Comparison of ENCODE assay signal across 12 cellular contexts in the genomic region with DNA sequence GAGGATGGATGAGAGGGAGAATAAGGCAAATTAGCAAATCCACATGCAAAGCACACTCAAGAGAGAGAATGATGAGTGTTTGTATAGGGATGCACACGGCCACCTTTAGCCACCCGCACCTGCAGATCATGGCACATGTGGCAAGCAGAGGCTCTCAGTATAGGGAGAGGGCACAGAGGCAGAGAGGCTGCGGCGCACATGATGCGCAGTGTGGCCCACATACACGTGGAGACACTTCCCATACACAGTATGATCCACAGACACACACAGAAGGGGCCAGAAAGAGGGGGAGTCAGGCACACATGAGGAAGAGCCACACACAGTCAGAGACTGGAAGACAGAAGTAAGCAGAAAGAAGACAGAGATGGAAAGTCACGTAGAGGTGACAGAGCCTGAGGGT. TPM values are rescaled to one million over a fixed set of nuclear protein-coding genes. Genes with fewer than 3 reads are reported as not detected.
DNase-seq lines count a peak whose midpoint lies in the region; ATAC-seq, FAIRE-seq and TF ChIP-seq lines count a peak whose summit lies in the region.
"Had no signal": no experiment of that assay in that cellular context is flagged by ENCODE, and none has a peak within 500 bp of the region (broad histone marks: within the 10 kb centered on the region; RNA-seq: fewer than 3 reads in every experiment).

No MANE protein-coding gene starts in this region.

- DNase-seq in activated CD4-positive, alpha-beta T cell treated with anti-CD3 and anti-CD28 coated beads for 36 hours: peak; percentile 38
- no peak for DNase-seq in activated CD4-positive, alpha-beta T cell treated with anti-CD3 and anti-CD28 coated beads, Interleukin-2, amount 10 ng/mL, durations not matched to agents 7 days and 5 days
- DNase-seq in IMR-90 (no peak), SK-N-MC (ENCODE audit: low read depth, low spot score) (no peak), stomach (no peak), medulla oblongata (ENCODE audit: extremely low spot score) (no peak), RCC 7860 (ENCODE audit: low spot score) (no peak)
- DNase-seq: right lobe of liver, upper lobe of left lung had no signal

- FAIRE-seq in RCC 7860 (lab: Jason Lieb, UNC): no peak

- intact Hi-C loops in activated CD4-positive, alpha-beta T cell treated with anti-CD3 and anti-CD28 coated beads for 36 hours (cut with DNase I, micrococcal nuclease): loop anchor here in 1 of 2 experiments (5.0 kb wide), 1 partner anchor 235 kb away; a partner anchor contains a TSS
- intact Hi-C loops in IMR-90 (cut with micrococcal nuclease): no loop called here
- intact Hi-C loops in stomach (cut with DNase I; ENCODE audit: low total_unique reads): no loop called here

- H3K9me3 ChIP-seq in IMR-90 (ENCODE audit: control insufficient read depth, insufficient read depth, low read length) (no peaks in the 10 kb centered on the region), SK-N-MC (ENCODE audit: low read depth, low read length) (no peaks in the 10 kb centered on the region), stomach (no peaks in the 10 kb centered on the region)
- H3K9me3 ChIP-seq: right lobe of liver, upper lobe of left lung had no signal

- H3K9ac ChIP-seq in IMR-90 (ENCODE audit: low read depth, low read length): no peak overlapping the region
- peak overlapping the region; percentile 42 for H3K9ac ChIP-seq in SK-N-MC (ENCODE audit: insufficient read length)

- CTCF ChIA-PET in activated CD4-positive, alpha-beta T cell treated with anti-CD3 and anti-CD28 coated beads for 36 hours (lab: Charles Lee): interaction anchor here (1.8 kb wide), 1 partner anchor 25 kb away, joined by 7 read pairs; a partner anchor contains a TSS
- CTCF ChIA-PET in activated CD4-positive, alpha-beta T cell treated with anti-CD3 and anti-CD28 coated beads, Interleukin-2, amount 10 ng/mL, durations not matched to agents 7 days and 5 days (lab: Charles Lee): no interaction called here
- CTCF ChIA-PET in IMR-90 (lab: Yijun Ruan, JAX): no interaction called here

- H4K91ac ChIP-seq in IMR-90 (ENCODE audit: insufficient read depth, low read depth, low read length): no peak overlapping the region

- no TSS peak for BruUV-seq in IMR-90 (replicated peaks; lab: Mats Ljungman, UMichigan)

- no peak overlapping the region for H2BK15ac ChIP-seq in IMR-90 (ENCODE audit: low read depth, low read length)

- H2BK20ac ChIP-seq in IMR-90 (ENCODE audit: low read depth, low read length): no peak overlapping the region

- peaks cover 5% of the 10 kb centered on the region; the same call in 1 of the 2 replicates for H3K9me1 ChIP-seq in IMR-90 (ENCODE audit: insufficient read depth, low read length)

- no peak for TF ChIP-seq EP300 in stomach (IDR thresholded peaks at IDR 0.05)

- H4K8ac ChIP-seq in IMR-90 (ENCODE audit: low read depth in 2 of 2, low read length in 2 of 2): no peak overlapping the region

- no peaks in the 10 kb centered on the region for H3K9me3 Mint-ChIP-seq in activated CD4-positive, alpha-beta T cell treated with anti-CD3 and anti-CD28 coated beads for 36 hours (ENCODE audit: low read depth)
- H3K9me3 Mint-ChIP-seq in activated CD4-positive, alpha-beta T cell treated with anti-CD3 and anti-CD28 coated beads, Interleukin-2, amount 10 ng/mL, durations not matched to agents 7 days and 5 days: no peaks in the 10 kb centered on the region
- H3K9me3 Mint-ChIP-seq: central memory CD8-positive, alpha-beta T cell; IgD-negative memory B cell had no signal

- peak overlapping the region; percentile 6 for H2AK9ac ChIP-seq in IMR-90 (replicated peaks; ENCODE audit: low read depth, low read length, poor library complexity)

- no peak for TF ChIP-seq RAD21 in IMR-90 (IDR thresholded peaks at IDR 0.05; ENCODE audit: low read length)

- peaks cover 1% of the 10 kb centered on the region for H3K4me1 Mint-ChIP-seq in activated CD4-positive, alpha-beta T cell treated with anti-CD3 and anti-CD28 coated beads for 36 hours
- peaks cover 7% of the 10 kb centered on the region for H3K4me1 Mint-ChIP-seq in activated CD4-positive, alpha-beta T cell treated with anti-CD3 and anti-CD28 coated beads, Interleukin-2, amount 10 ng/mL, durations not matched to agents 7 days and 5 days
- H3K4me1 Mint-ChIP-seq: central memory CD8-positive, alpha-beta T cell had no signal

- no peak overlapping the region for H3K14ac ChIP-seq in IMR-90 (replicated peaks; ENCODE audit: low read depth, low read length)

- no peak overlapping the region for H2BK5ac ChIP-seq in IMR-90 (ENCODE audit: low read depth, low read length, poor library complexity, severe bottlenecking)

- H3K4me2 ChIP-seq in IMR-90 (ENCODE audit: low read depth, low read length): no peak overlapping the region; the same call in 1 of the 2 replicates

- H3K27ac ChIP-seq in IMR-90 (ENCODE audit: insufficient read depth, low read length): no peak overlapping the region
- peak overlapping the region; percentile 38; the same call in 1 of the 2 replicates for H3K27ac ChIP-seq in SK-N-MC
- peak overlapping the region in 4 of 5 donors; percentile 95 to 98 (median 98) for H3K27ac ChIP-seq in stomach
- H3K27ac ChIP-seq: right lobe of liver had no signal

- H3K4me3 Mint-ChIP-seq in activated CD4-positive, alpha-beta T cell treated with anti-CD3 and anti-CD28 coated beads for 36 hours: no peak overlapping the region
- no peak overlapping the region for H3K4me3 Mint-ChIP-seq in activated CD4-positive, alpha-beta T cell treated with anti-CD3 and anti-CD28 coated beads, Interleukin-2, amount 10 ng/mL, durations not matched to agents 7 days and 5 days
- H3K4me3 Mint-ChIP-seq: central memory CD8-positive, alpha-beta T cell; IgD-negative memory B cell had no signal

- TF ChIP-seq POLR2A in IMR-90 (IDR thresholded peaks at IDR 0.05; ENCODE audit: low read depth, low read length): no peak
- TF ChIP-seq POLR2A in stomach (IDR thresholded peaks at IDR 0.05): no peak

- peak overlapping the region; percentile 63 for H2AK5ac ChIP-seq in IMR-90 (ENCODE audit: low read depth, low read length)

- no peak overlapping the region; the same call in 1 of the 2 replicates for H3K4ac ChIP-seq in IMR-90 (ENCODE audit: low read depth, low read length)

- H4K20me1 ChIP-seq in IMR-90 (ENCODE audit: insufficient read depth, low read length): no peaks in the 10 kb centered on the region

- no CpG with 5 or more reads among the region's 7 CpGs for WGBS in IMR-90 (ENCODE audit: extremely low coverage in 2 of 2, insufficient read length in 1 of 2), 2 experiments
- WGBS in stomach, 5 donors: 64 to 78% (median 73%) methylated on average over 7 of the region's 7 CpGs

- H2AFZ ChIP-seq in IMR-90 (replicated peaks; ENCODE audit: low read length, poor library complexity): no peak overlapping the region

- in situ Hi-C loops in IMR-90 (cut with MboI; ENCODE audit: low sequenced_read_pairs): no loop called here

- no peak overlapping the region for H3K18ac ChIP-seq in IMR-90 (ENCODE audit: low read depth, low read length)

- no peak overlapping the region for H3K4me3 ChIP-seq in IMR-90 (ENCODE audit: insufficient read depth, low read depth, low read length)
- H3K4me3 ChIP-seq in SK-N-MC: no peak overlapping the region
- no peak overlapping the region for H3K4me3 ChIP-seq in stomach
- H3K4me3 ChIP-seq: right lobe of liver, upper lobe of left lung had no signal

- H3K4me1 ChIP-seq in IMR-90 (ENCODE audit: control insufficient read depth, insufficient read depth, low read length) (peaks cover 8% of the 10 kb centered on the region), stomach (peaks cover 8 to 62% (median 45%) of the 10 kb centered on the region in 4 donors)

- H3K27me3 Mint-ChIP-seq in activated CD4-positive, alpha-beta T cell treated with anti-CD3 and anti-CD28 coated beads for 36 hours: no peaks in the 10 kb centered on the region
- H3K27me3 Mint-ChIP-seq in activated CD4-positive, alpha-beta T cell treated with anti-CD3 and anti-CD28 coated beads, Interleukin-2, amount 10 ng/mL, durations not matched to agents 7 days and 5 days: no peaks in the 10 kb centered on the region
- H3K27me3 Mint-ChIP-seq: central memory CD8-positive, alpha-beta T cell; IgD-negative memory B cell had no signal

- H3K27me3 ChIP-seq in IMR-90 (ENCODE audit: control insufficient read depth, insufficient read depth, low read length): no peaks in the 10 kb centered on the region
- no peaks in the 10 kb centered on the region for H3K27me3 ChIP-seq in stomach
- H3K27me3 ChIP-seq: right lobe of liver, upper lobe of left lung had no signal

- peaks cover 4 to 38% of the 10 kb centered on the region in 2 experiments; a peak in 3 of 4 replicates for H3K79me1 ChIP-seq in IMR-90 (ENCODE audit: low read depth in 1 of 2, low read length in 2 of 2)

- peaks cover 10% of the 10 kb centered on the region for H3K36me3 Mint-ChIP-seq in activated CD4-positive, alpha-beta T cell treated with anti-CD3 and anti-CD28 coated beads for 36 hours (ENCODE audit: low read depth)
- peaks cover 3% of the 10 kb centered on the region for H3K36me3 Mint-ChIP-seq in activated CD4-positive, alpha-beta T cell treated with anti-CD3 and anti-CD28 coated beads, Interleukin-2, amount 10 ng/mL, durations not matched to agents 7 days and 5 days (ENCODE audit: low read depth)
- H3K36me3 Mint-ChIP-seq: IgD-negative memory B cell had no signal

- no peak overlapping the region for H4K5ac ChIP-seq in IMR-90 (ENCODE audit: low read depth, low read length)

- H3K23ac ChIP-seq in IMR-90 (ENCODE audit: low read depth, low read length): peak overlapping the region; percentile 24; the same call in 1 of the 2 replicates

- no peak overlapping the region for H2BK120ac ChIP-seq in IMR-90 (ENCODE audit: low read depth, low read length)

- no peak overlapping the region for H3K27ac Mint-ChIP-seq in activated CD4-positive, alpha-beta T cell treated with anti-CD3 and anti-CD28 coated beads for 36 hours
- no peak overlapping the region for H3K27ac Mint-ChIP-seq in activated CD4-positive, alpha-beta T cell treated with anti-CD3 and anti-CD28 coated beads, Interleukin-2, amount 10 ng/mL, durations not matched to agents 7 days and 5 days
- H3K27ac Mint-ChIP-seq: IgD-negative memory B cell had no signal

- no peak for TF ChIP-seq CTCF in IMR-90 (conservative IDR thresholded peaks at IDR 0.05; ENCODE audit: low read depth, low read length)
- no peak for TF ChIP-seq CTCF in stomach (IDR thresholded peaks at IDR 0.05)

- ATAC-seq in activated CD4-positive, alpha-beta T cell treated with anti-CD3 and anti-CD28 coated beads for 36 hours: no peak
- ATAC-seq in IMR-90 (ENCODE audit: low read depth) (no peak), GM21786 (IDR thresholded peaks at IDR 0.05; ENCODE audit: unreplicated experiment) (no peak)
- ATAC-seq: right lobe of liver had no signal

- H3K36me3 ChIP-seq in IMR-90 (ENCODE audit: control insufficient read depth, insufficient read depth, low read length): peaks cover 17% of the 10 kb centered on the region
- H3K36me3 ChIP-seq in SK-N-MC (ENCODE audit: insufficient read depth, low read length): peaks cover 9% of the 10 kb centered on the region; the same call in 1 of the 2 replicates
- H3K36me3 ChIP-seq in stomach: peaks cover 4 to 41% (median 27%) of the 10 kb centered on the region in 4 donors
- H3K36me3 ChIP-seq: right lobe of liver had no signal

- dilution Hi-C loops in IMR-90 (cut with HindIII; ENCODE audit: low sequenced_read_pairs, unreplicated experiment): no loop called here

- H3K56ac ChIP-seq in IMR-90 (ENCODE audit: extremely low read depth, insufficient read depth, low read length): no peak overlapping the region

- POLR2A ChIA-PET in activated CD4-positive, alpha-beta T cell treated with anti-CD3 and anti-CD28 coated beads for 36 hours (lab: Charles Lee): no interaction called here
- POLR2A ChIA-PET in activated CD4-positive, alpha-beta T cell treated with anti-CD3 and anti-CD28 coated beads, Interleukin-2, amount 10 ng/mL, durations not matched to agents 7 days and 5 days (lab: Charles Lee): no interaction called here
- POLR2A ChIA-PET in IMR-90 (lab: Charles Lee; ENCODE audit: unreplicated experiment): no interaction called here

RNA-seq across cellular contexts. Expression of a gene that starts 6.5 kb away (rescaled TPM):
- 100 to 1,000 TPM; 145 to 161 TPM for total RNA-seq in activated CD4-positive, alpha-beta T cell treated with anti-CD3 and anti-CD28 coated beads for 36 hours
- total RNA-seq in activated CD4-positive, alpha-beta T cell treated with anti-CD3 and anti-CD28 coated beads, Interleukin-2, amount 10 ng/mL, durations not matched to agents 7 days and 5 days: 100 to 1,000 TPM; 216 to 223 TPM
- total RNA-seq in IMR-90 (2012; rRNA removed) (67.2 and 78.1 TPM in 2 replicates), stomach (100 to 1,000 TPM in 1 of 5 donors, 10 to 100 TPM in 4; 43.0 to 190 (median 60.7) TPM)
- polyA plus RNA-seq in IMR-90 (2012; rRNA removed) (55.1 and 65.4 TPM in 2 replicates), stomach (10 to 100 TPM; 51.9 to 97.3 (median 69.1) TPM)
- polyA plus RNA-seq in IMR-90 (2012; cell fraction: cytosol; rRNA removed): 53.4 and 59.5 TPM in 2 replicates
- polyA plus RNA-seq in IMR-90 (2012; cell fraction: nucleus; rRNA removed; ENCODE audit: low replicate concordance): 202 and 231 TPM in 2 replicates

RNA-seq across cellular contexts. Expression of a gene that starts 24.3 kb away (rescaled TPM):
- 10 to 100 TPM; 12.5 to 12.6 TPM for total RNA-seq in activated CD4-positive, alpha-beta T cell treated with anti-CD3 and anti-CD28 coated beads for 36 hours
- 1 to 10 TPM; 8.2 to 9.0 TPM for total RNA-seq in activated CD4-positive, alpha-beta T cell treated with anti-CD3 and anti-CD28 coated beads, Interleukin-2, amount 10 ng/mL, durations not matched to agents 7 days and 5 days
- total RNA-seq in IMR-90 (2012; rRNA removed) (10.8 and 11.1 TPM in 2 replicates), stomach (10 to 100 TPM in 1 of 5 donors, 1 to 10 TPM in 3, not detected in 1; 1.8 to 12.0 (median 3.3) TPM)
- polyA plus RNA-seq in IMR-90 (2012; rRNA removed) (7.0 and 8.8 TPM in 2 replicates), stomach (1 to 10 TPM; 4.9 to 9.0 (median 5.3) TPM)
- 3.4 and 4.3 TPM in 2 replicates for polyA plus RNA-seq in IMR-90 (2012; cell fraction: cytosol; rRNA removed)
- polyA plus RNA-seq in IMR-90 (2012; cell fraction: nucleus; rRNA removed; ENCODE audit: low replicate concordance): 9.7 and 19.2 TPM in 2 replicates

RNA-seq across cellular contexts. Expression of a gene that starts 24.7 kb away (rescaled TPM):
- 10 to 100 TPM; 64.7 to 79.8 TPM for total RNA-seq in activated CD4-positive, alpha-beta T cell treated with anti-CD3 and anti-CD28 coated beads for 36 hours
- total RNA-seq in activated CD4-positive, alpha-beta T cell treated with anti-CD3 and anti-CD28 coated beads, Interleukin-2, amount 10 ng/mL, durations not matched to agents 7 days and 5 days: 10 to 100 TPM; 84.2 to 93.0 TPM
- total RNA-seq in IMR-90 (2012; rRNA removed) (40.7 and 62.2 TPM in 2 replicates), stomach (100 to 1,000 TPM in 2 of 5 donors, 10 to 100 TPM in 3; 42.0 to 281 (median 94.5) TPM)
- polyA plus RNA-seq in IMR-90 (2012; rRNA removed) (76.8 and 122 TPM in 2 replicates), stomach (100 to 1,000 TPM; 131 to 153 (median 151) TPM)
- polyA plus RNA-seq in IMR-90 (2012; cell fraction: cytosol; rRNA removed): 125 and 183 TPM in 2 replicates
- polyA plus RNA-seq in IMR-90 (2012; cell fraction: nucleus; rRNA removed; ENCODE audit: low replicate concordance): 34.7 and 54.0 TPM in 2 replicates

RNA-seq across cellular contexts. Expression of a gene that starts 27.2 kb away (rescaled TPM):
- 1 to 10 TPM; 3.5 to 5.6 TPM for total RNA-seq in activated CD4-positive, alpha-beta T cell treated with anti-CD3 and anti-CD28 coated beads for 36 hours
- under 1 TPM; 0.55 to 0.87 TPM for total RNA-seq in activated CD4-positive, alpha-beta T cell treated with anti-CD3 and anti-CD28 coated beads, Interleukin-2, amount 10 ng/mL, durations not matched to agents 7 days and 5 days
- total RNA-seq in IMR-90 (2012; rRNA removed): not detected in 2 replicates
- polyA plus RNA-seq in IMR-90 (2012; rRNA removed): 1.9 and 2.1 TPM in 2 replicates
- 0.63 and 0.79 TPM in 2 replicates for polyA plus RNA-seq in IMR-90 (2012; cell fraction: cytosol; rRNA removed)
- 16.9 and 24.1 TPM in 2 replicates for polyA plus RNA-seq in IMR-90 (2012; cell fraction: nucleus; rRNA removed; ENCODE audit: low replicate concordance)
- total RNA-seq in stomach: 1 to 10 TPM in 3 of 5 donors, not detected in 2; 1.8 to 3.8 (median 3.5) TPM
- 10 to 100 TPM; 17.0 to 36.0 (median 17.4) TPM for polyA plus RNA-seq in stomach
- polyA plus RNA-seq: IgD-negative memory B cell had no signal

RNA-seq across cellular contexts. Expression of a gene that starts 34.0 kb away (rescaled TPM):
- total RNA-seq in activated CD4-positive, alpha-beta T cell treated with anti-CD3 and anti-CD28 coated beads for 36 hours: 1 to 10 TPM; 3.8 to 5.6 TPM
- total RNA-seq in activated CD4-positive, alpha-beta T cell treated with anti-CD3 and anti-CD28 coated beads, Interleukin-2, amount 10 ng/mL, durations not matched to agents 7 days and 5 days: 1 to 10 TPM; 4.4 to 4.5 TPM
- 1.3 and 1.4 TPM in 2 replicates for total RNA-seq in IMR-90 (2012; rRNA removed)
- 2.7 and 3.1 TPM in 2 replicates for polyA plus RNA-seq in IMR-90 (2012; rRNA removed)
- 0.78 and 1.3 TPM in 2 replicates for polyA plus RNA-seq in IMR-90 (2012; cell fraction: cytosol; rRNA removed)
- polyA plus RNA-seq in IMR-90 (2012; cell fraction: nucleus; rRNA removed; ENCODE audit: low replicate concordance): 3.8 and 4.5 TPM in 2 replicates
- total RNA-seq in stomach: 1 to 10 TPM in 4 of 5 donors, not detected in 1; 1.0 to 9.3 (median 6.0) TPM
- 1 to 10 TPM; 1.1 to 3.4 (median 1.2) TPM for polyA plus RNA-seq in stomach
